19 cellular contexts compared by ENCODE assay signal in genomic region chr18:12313530-12314245, GRCh38. TPM values are rescaled to one million over a fixed set of nuclear protein-coding genes. Genes with fewer than 3 reads are reported as not detected.
DNase-seq lines count a peak whose midpoint lies in the region; ATAC-seq, FAIRE-seq and TF ChIP-seq lines count a peak whose summit lies in the region.
"Had no signal": no experiment of that assay in that cellular context is flagged by ENCODE, and none has a peak within 500 bp of the region (broad histone marks: within the 10 kb centered on the region; RNA-seq: fewer than 3 reads in every experiment).

No MANE protein-coding gene starts in this region.

- CTCF ChIA-PET in K562 (lab: Yijun Ruan, JAX; ENCODE audit: low intra/inter-chr PET ratio): no interaction called here

- no peak overlapping the region for H3K4me3 ChIP-seq in K562
- H3K4me3 ChIP-seq in right cardiac atrium (ENCODE audit: low read length): no peak overlapping the region
- H3K4me3 ChIP-seq in stomach: peak overlapping the region in 1 of 4 donors; percentile 3
- no peak overlapping the region for H3K4me3 ChIP-seq in endodermal cell (ENCODE audit: low read length)
- H3K4me3 ChIP-seq: adrenal gland had no signal

- DNase-seq in NAMALWA (ENCODE audit: low spot score) (peak; percentile 30), K562 (ENCODE audit: extremely low read depth in 1 of 4, low spot score in 3 of 4) (peak in 1 of 4 experiments; percentile 3), right cardiac atrium (no peak), stomach (no peak), endodermal cell (no peak), occipital lobe (lab: John Stamatoyannopoulos, UW) (no peak), A172 (ENCODE audit: low spot score) (no peak)
- DNase-seq: activated CD4-positive, alpha-beta T cell treated with anti-CD3 and anti-CD28 coated beads, Interleukin-2, amount 50 U/mL, for 48 hours; adrenal gland; DMS53; hypothalamus; Karpas-422; left colon; NCI-H1417 treated with DMSO at 0.1 percent for 48 hours had no signal

- H3K27ac ChIP-seq in K562 (ENCODE audit: extremely low read depth, low read depth, low read length): no peak overlapping the region
- peak overlapping the region; percentile 66 for H3K27ac ChIP-seq in right cardiac atrium (ENCODE audit: low read length)
- peak overlapping the region in 3 of 5 donors; percentile 40 to 62 (median 41) for H3K27ac ChIP-seq in stomach
- no peak overlapping the region for H3K27ac ChIP-seq in endodermal cell (ENCODE audit: low read depth, low read length)
- H3K27ac ChIP-seq: adrenal gland, C4-2B had no signal

- in situ Hi-C loops in K562 (cut with MboI): no loop called here

- H3K9me3 ChIP-seq in K562 (replicated peaks; ENCODE audit: control insufficient read depth, insufficient read depth, low read depth, low read length): peaks cover 25% of the 10 kb centered on the region
- no peaks in the 10 kb centered on the region for H3K9me3 ChIP-seq in right cardiac atrium (ENCODE audit: control insufficient read depth, low read length)
- peaks cover 0 to 11% (median 7%) of the 10 kb centered on the region in 4 donors for H3K9me3 ChIP-seq in stomach
- H3K9me3 ChIP-seq in endodermal cell (ENCODE audit: control insufficient read depth, low read length): peaks cover 25% of the 10 kb centered on the region

- TF ChIP-seq CTCF in K562 (IDR thresholded peaks at IDR 0.05 in 2 of 3, conservative IDR thresholded peaks at IDR 0.05 in 1 of 3; ENCODE audit: insufficient read depth in 2 of 3, low read depth in 1 of 3, low read length in 3 of 3) (no peak), stomach (IDR thresholded peaks at IDR 0.05) (no peak), endodermal cell (conservative IDR thresholded peaks at IDR 0.05) (no peak)

- no peak for ATAC-seq in K562
- ATAC-seq in right cardiac atrium: no peak
- no peak for ATAC-seq in HG03571 (IDR thresholded peaks at IDR 0.05; ENCODE audit: unreplicated experiment)
- ATAC-seq: esophagus mucosa, left colon had no signal

- no peak for FAIRE-seq in K562 (lab: Jason Lieb, UNC)
- FAIRE-seq: TTC549 had no signal

- peaks cover 6% of the 10 kb centered on the region for H3K27me3 Mint-ChIP-seq in endodermal cell (ENCODE audit: insufficient read depth)

- POLR2A ChIA-PET in K562 (lab: Yijun Ruan, JAX): interaction anchor here (0.6 to 3.2 kb wide), 7 partner anchors 10 to 387 kb away, joined by 3 to 22 read pairs (median 4); no protein-coding TSS in a partner anchor

- no peak overlapping the region for H2AFZ ChIP-seq in K562 (ENCODE audit: low read depth, low read length)

- peaks cover 83% of the 10 kb centered on the region for H3K36me3 ChIP-seq in K562 (ENCODE audit: control insufficient read depth, insufficient read depth, low read length)
- peaks cover 0 to 40% (median 24%) of the 10 kb centered on the region in 4 donors for H3K36me3 ChIP-seq in stomach
- H3K36me3 ChIP-seq in endodermal cell (ENCODE audit: control insufficient read depth, insufficient read depth, low read length): peaks cover 88% of the 10 kb centered on the region

- BruUV-seq in K562 (replicated peaks; lab: Mats Ljungman, UMichigan): no TSS peak

- WGBS in K562 (ENCODE audit: insufficient coverage, low coverage, missing lambda C conversion rate): 91% methylated on average over 5 of the region's 5 CpGs
- 76% methylated on average over 5 of the region's 5 CpGs for WGBS in right cardiac atrium
- 79 to 92% (median 89%) methylated on average over 5 of the region's 5 CpGs for WGBS in stomach, 5 donors
- 83 to 100% methylated on average over 2 to 5 of the region's 5 CpGs for WGBS in endodermal cell (ENCODE audit: insufficient coverage in 1 of 2, insufficient read length in 1 of 2), 2 experiments

- no peak for TF ChIP-seq RAD21 in K562 (CRISPR knock-in tag; conservative IDR thresholded peaks at IDR 0.05 in 1 of 2, IDR thresholded peaks at IDR 0.05 in 1 of 2)

- peaks cover 16% of the 10 kb centered on the region for H3K4me1 Mint-ChIP-seq in endodermal cell

- H3K27me3 ChIP-seq in K562 (ENCODE audit: control insufficient read depth in 2 of 2, insufficient read depth in 2 of 2, low read length in 2 of 2): no peaks in the 10 kb centered on the region
- H3K27me3 ChIP-seq in right cardiac atrium (ENCODE audit: control insufficient read depth, insufficient read depth): no peaks in the 10 kb centered on the region
- H3K27me3 ChIP-seq in stomach: peaks cover 0 to 13% (median 4%) of the 10 kb centered on the region in 3 donors
- H3K27me3 ChIP-seq in endodermal cell (ENCODE audit: control insufficient read depth, insufficient read depth, low read length, poor library complexity, severe bottlenecking): no peaks in the 10 kb centered on the region
- H3K27me3 ChIP-seq: adrenal gland had no signal

- H3K9ac ChIP-seq in K562 (ENCODE audit: insufficient read depth in 1 of 2, low read depth in 2 of 2, low read length in 2 of 2): no peak overlapping the region
- H3K9ac ChIP-seq in endodermal cell (ENCODE audit: extremely low read depth, low read length, poor library complexity, severe bottlenecking): no peak overlapping the region

- peaks cover 51% of the 10 kb centered on the region for H3K36me3 Mint-ChIP-seq in endodermal cell (ENCODE audit: low read depth)

- TF ChIP-seq POLR2A in K562 (conservative IDR thresholded peaks at IDR 0.05): no peak
- TF ChIP-seq POLR2A in stomach (IDR thresholded peaks at IDR 0.05): no peak

- peaks cover 14 to 24% of the 10 kb centered on the region in 2 experiments; a peak in 4 of 5 replicates for H3K4me1 ChIP-seq in K562 (replicated peaks in 1 of 2; ENCODE audit: control insufficient read depth in 2 of 2, insufficient read depth in 2 of 2, low read length in 2 of 2)
- peaks cover 10% of the 10 kb centered on the region for H3K4me1 ChIP-seq in right cardiac atrium (ENCODE audit: control insufficient read depth, insufficient read depth, low read length)
- H3K4me1 ChIP-seq in stomach: peaks cover 21 to 79% (median 53%) of the 10 kb centered on the region in 4 donors
- no peaks in the 10 kb centered on the region for H3K4me1 ChIP-seq in endodermal cell (ENCODE audit: control insufficient read depth, insufficient read depth, low read length)

- H3K4me2 ChIP-seq in K562 (ENCODE audit: insufficient read depth, low read length): no peak overlapping the region

- H3K79me2 ChIP-seq in K562 (ENCODE audit: control insufficient read depth, insufficient read depth, low read length): peaks cover 53% of the 10 kb centered on the region

- no peaks in the 10 kb centered on the region for H3K9me1 ChIP-seq in K562 (ENCODE audit: control insufficient read depth, insufficient read depth, low read length)

- H3K4me3 Mint-ChIP-seq in endodermal cell: no peak overlapping the region

- H3K9me3 Mint-ChIP-seq in endodermal cell: peaks cover 17% of the 10 kb centered on the region

- H4K20me1 ChIP-seq in K562 (replicated peaks; ENCODE audit: control insufficient read depth, insufficient read depth, low read length): no peaks in the 10 kb centered on the region

- intact Hi-C loops in K562 (cut with micrococcal nuclease): no loop called here
- intact Hi-C loops in right cardiac atrium (cut with DNase I): loop anchor here in 1 of 4 donors (10.0 kb wide), 1 partner anchor 61 kb away; the partner anchor contains the start of gene AFG3L2
- intact Hi-C loops in stomach (cut with DNase I; ENCODE audit: low total_unique reads): no loop called here

- TF ChIP-seq EP300 in K562 (IDR thresholded peaks at IDR 0.05; ENCODE audit: low read length): no peak
- no peak for TF ChIP-seq EP300 in stomach (IDR thresholded peaks at IDR 0.05)

- H3K27ac Mint-ChIP-seq in endodermal cell: no peak overlapping the region

RNA-seq across cellular contexts. Expression of gene TUBB6, which starts 5.6 kb away (rescaled TPM):
- 58.9 and 87.5 TPM in 2 replicates for total RNA-seq in K562 (2011; cell fraction: chromatin; rRNA removed; ENCODE audit: low replicate concordance)
- total RNA-seq in K562 (2011; cell fraction: nucleolus; rRNA removed): 81.7 and 89.2 TPM in 2 replicates
- total RNA-seq in K562 (2011; cell fraction: nucleoplasm; rRNA removed): 55.3 and 62.8 TPM in 2 replicates
- 230 and 404 TPM in 2 replicates for total RNA-seq in K562 (2014; rRNA removed)
- total RNA-seq in K562 (2014; rRNA removed; fragmentation: Illumina TruSeq; extraction: Trizol): 52.0 and 55.4 TPM in 2 replicates
- 80.2 and 81.1 TPM in 2 replicates for total RNA-seq in K562 (2015; rRNA removed; fragmentation: Illumina TruSeq; extraction: Trizol)
- total RNA-seq in K562 (2021): 110 and 117 TPM in 2 replicates
- 142 and 147 TPM in 2 replicates for polyA plus RNA-seq in K562 (2011; rRNA removed)
- polyA plus RNA-seq in K562 (2011; cell fraction: cytosol; rRNA removed): 201 and 540 TPM in 2 replicates
- polyA plus RNA-seq in K562 (2011; cell fraction: nucleus; rRNA removed): 92.2 and 167 TPM in 2 replicates
- 130 and 170 TPM in 2 replicates for polyA plus RNA-seq in K562 (2012)
- polyA plus RNA-seq in K562 (2014; fragmentation: Illumina TruSeq; extraction: Trizol): 70.2 and 110 TPM in 2 replicates
- polyA plus RNA-seq in K562 (2014; fragmentation: Nextera tagmentation; extraction: Ambion mirVana): 10 to 100 TPM; 43.9 to 45.0 TPM
- 223 and 254 TPM in 2 replicates for polyA plus RNA-seq in K562 (2014; rRNA removed)
- polyA minus RNA-seq in K562 (2011; rRNA and poly(A)+ RNA removed): 79.0 and 140 TPM in 2 replicates
- polyA minus RNA-seq in K562 (2011; cell fraction: cytosol; rRNA and poly(A)+ RNA removed): 123 and 146 TPM in 2 replicates
- 50.9 and 51.2 TPM in 2 replicates for polyA minus RNA-seq in K562 (2011; cell fraction: nucleus; rRNA and poly(A)+ RNA removed)
- total RNA-seq in right cardiac atrium: 100 to 1,000 TPM in 2 of 4 donors, 10 to 100 TPM in 2; 69.0 to 189 (median 117) TPM
- polyA plus RNA-seq in right cardiac atrium: 143 TPM
- 100 to 1,000 TPM; 154 to 333 (median 248) TPM for total RNA-seq in stomach
- polyA plus RNA-seq in stomach: 100 to 1,000 TPM in 1 of 3 donors, 10 to 100 TPM in 2; 66.6 to 108 (median 92.2) TPM
- total RNA-seq in endodermal cell: 10 to 100 TPM; 33.0 to 45.4 TPM
- polyA plus RNA-seq in endodermal cell (2013, experiment 1 of 2): 103 TPM
- polyA plus RNA-seq in endodermal cell (2013, experiment 2 of 2): 111 TPM
- 36.8 TPM for total RNA-seq in occipital lobe
- total RNA-seq in A172 (2014; rRNA removed; shearing (Covaris generic)): 464 and 479 TPM in 2 replicates

RNA-seq across cellular contexts. Expression of gene CIDEA, which starts 59.5 kb away (rescaled TPM):
- total RNA-seq in K562 (2011; cell fraction: chromatin; rRNA removed; ENCODE audit: low replicate concordance): not detected in 2 replicates
- total RNA-seq in K562 (2011; cell fraction: nucleolus; rRNA removed): not detected in 2 replicates
- total RNA-seq in K562 (2011; cell fraction: nucleoplasm; rRNA removed): not detected in 2 replicates
- not detected in 2 replicates for total RNA-seq in K562 (2014; rRNA removed)
- not detected in 2 replicates for total RNA-seq in K562 (2014; rRNA removed; fragmentation: Illumina TruSeq; extraction: Trizol)
- not detected in 2 replicates for total RNA-seq in K562 (2015; rRNA removed; fragmentation: Illumina TruSeq; extraction: Trizol)
- not detected in 2 replicates for total RNA-seq in K562 (2021)
- not detected in 2 replicates for polyA plus RNA-seq in K562 (2011; rRNA removed)
- polyA plus RNA-seq in K562 (2011; cell fraction: cytosol; rRNA removed): not detected in 2 replicates
- polyA plus RNA-seq in K562 (2011; cell fraction: nucleus; rRNA removed): not detected in 2 replicates
- not detected in 2 replicates for polyA plus RNA-seq in K562 (2012)
- not detected in 2 replicates for polyA plus RNA-seq in K562 (2014; fragmentation: Illumina TruSeq; extraction: Trizol)
- not detected for polyA plus RNA-seq in K562 (2014; fragmentation: Nextera tagmentation; extraction: Ambion mirVana)
- not detected in 2 replicates for polyA plus RNA-seq in K562 (2014; rRNA removed)
- not detected in 2 replicates for polyA minus RNA-seq in K562 (2011; rRNA and poly(A)+ RNA removed)
- polyA minus RNA-seq in K562 (2011; cell fraction: cytosol; rRNA and poly(A)+ RNA removed): not detected in 2 replicates
- polyA minus RNA-seq in K562 (2011; cell fraction: nucleus; rRNA and poly(A)+ RNA removed): not detected in 2 replicates
- 1 to 10 TPM in 1 of 4 donors, under 1 TPM in 3; 0.26 to 5.8 (median 0.68) TPM for total RNA-seq in right cardiac atrium
- 6.0 TPM for polyA plus RNA-seq in right cardiac atrium
- total RNA-seq in stomach: not detected
- polyA plus RNA-seq in stomach: under 1 TPM in 2 of 3 donors, not detected in 1; 0.15 to 0.44 TPM
- total RNA-seq in endodermal cell: not detected
- not detected for polyA plus RNA-seq in endodermal cell (2013, experiment 1 of 2)
- polyA plus RNA-seq in endodermal cell (2013, experiment 2 of 2): not detected
- 3.3 TPM for total RNA-seq in occipital lobe
- not detected in 2 replicates for total RNA-seq in A172 (2014; rRNA removed; shearing (Covaris generic))
- total RNA-seq: myocyte had no signal

Comparison
In these comparisons a context has a peak if more than half of its experiments do, and no peak if none do; other contexts are left out.
1. H3K27ac ChIP-seq: peak in right cardiac atrium (single experiment) and stomach (3 of 5); none in K562 (single experiment) and endodermal cell (single experiment).